ENCODE assay signal across 1 cellular context in the genomic region with DNA sequence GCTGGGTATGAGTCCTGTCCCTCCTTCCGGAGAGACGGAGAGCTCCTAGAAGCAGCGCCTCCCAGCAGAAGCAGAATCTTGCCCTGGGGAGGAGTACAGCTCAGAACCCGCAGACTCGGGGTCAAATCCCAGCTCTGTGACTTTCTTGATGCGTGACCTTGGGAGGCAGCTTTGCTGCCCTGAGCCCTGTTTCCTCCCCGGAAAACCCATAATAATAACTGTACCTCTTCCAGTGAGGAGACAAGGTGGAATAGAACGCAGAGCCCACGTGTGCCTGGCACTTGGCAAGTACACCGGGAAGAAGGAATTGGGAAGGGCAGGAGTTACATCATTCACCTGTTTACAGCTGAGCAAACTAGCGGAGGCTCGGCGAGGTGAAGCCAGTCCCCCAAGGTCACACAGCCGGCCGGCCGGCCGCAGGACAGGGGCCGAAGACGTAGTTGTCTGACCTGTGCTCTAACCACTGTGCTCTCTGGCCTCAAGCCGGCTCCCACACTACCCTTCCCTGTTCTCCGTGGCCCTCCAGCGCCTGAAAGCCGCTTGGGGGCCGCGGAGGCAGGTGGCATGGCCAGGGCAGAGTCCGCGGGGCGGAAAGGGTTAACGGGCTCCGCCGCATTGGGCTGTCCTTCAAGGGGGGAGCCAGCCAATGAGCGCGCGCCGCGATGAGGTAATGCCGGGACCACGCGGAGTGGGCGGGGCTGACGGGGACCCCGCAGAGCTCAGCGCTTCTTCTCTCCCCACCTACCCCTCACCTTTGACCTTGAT.
TF ChIP-seq lines count a peak whose summit lies in the region.

No MANE protein-coding gene starts in this region.

TF ChIP-seq in HepG2, 621 proteins besides CTCF, POLR2A, EP300 and RAD21 (continued from another document and continues in another):
- TF ChIP-seq, protein P1, sequence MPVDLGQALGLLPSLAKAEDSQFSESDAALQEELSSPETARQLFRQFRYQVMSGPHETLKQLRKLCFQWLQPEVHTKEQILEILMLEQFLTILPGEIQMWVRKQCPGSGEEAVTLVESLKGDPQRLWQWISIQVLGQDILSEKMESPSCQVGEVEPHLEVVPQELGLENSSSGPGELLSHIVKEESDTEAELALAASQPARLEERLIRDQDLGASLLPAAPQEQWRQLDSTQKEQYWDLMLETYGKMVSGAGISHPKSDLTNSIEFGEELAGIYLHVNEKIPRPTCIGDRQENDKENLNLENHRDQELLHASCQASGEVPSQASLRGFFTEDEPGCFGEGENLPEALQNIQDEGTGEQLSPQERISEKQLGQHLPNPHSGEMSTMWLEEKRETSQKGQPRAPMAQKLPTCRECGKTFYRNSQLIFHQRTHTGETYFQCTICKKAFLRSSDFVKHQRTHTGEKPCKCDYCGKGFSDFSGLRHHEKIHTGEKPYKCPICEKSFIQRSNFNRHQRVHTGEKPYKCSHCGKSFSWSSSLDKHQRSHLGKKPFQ (CRISPR knock-in tag; IDR thresholded peaks at IDR 0.05; ENCODE audit: insufficient replicate concordance), result peak; percentile 9
- TF ChIP-seq, protein P2, sequence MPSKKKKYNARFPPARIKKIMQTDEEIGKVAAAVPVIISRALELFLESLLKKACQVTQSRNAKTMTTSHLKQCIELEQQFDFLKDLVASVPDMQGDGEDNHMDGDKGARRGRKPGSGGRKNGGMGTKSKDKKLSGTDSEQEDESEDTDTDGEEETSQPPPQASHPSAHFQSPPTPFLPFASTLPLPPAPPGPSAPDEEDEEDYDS (CRISPR knock-in tag; IDR thresholded peaks at IDR 0.05), result 0 out of 2 replicates have a peak, but pooled peaks have one; percentile 3
- TF ChIP-seq ZFP90 (CRISPR knock-in tag; IDR thresholded peaks at IDR 0.05; ENCODE audit: borderline replicate concordance) (no peak), RFXAP (CRISPR knock-in tag; IDR thresholded peaks at IDR 0.05; ENCODE audit: borderline replicate concordance) (no peak; the same call in 1 of the 2 replicates), SKI (IDR thresholded peaks at IDR 0.05; ENCODE audit: partially characterized antibody) (peak; percentile 24), ZNF20 (CRISPR knock-in tag; IDR thresholded peaks at IDR 0.05) (0 out of 2 replicates have a peak, but pooled peaks have one; percentile 57), ZSCAN21 (CRISPR knock-in tag; IDR thresholded peaks at IDR 0.05; ENCODE audit: borderline replicate concordance) (no peak), GPN1 (CRISPR knock-in tag; IDR thresholded peaks at IDR 0.05; ENCODE audit: borderline replicate concordance) (no peak), KLF15 (CRISPR knock-in tag; IDR thresholded peaks at IDR 0.05; ENCODE audit: borderline replicate concordance) (no peak), BCL6 (CRISPR knock-in tag; IDR thresholded peaks at IDR 0.05) (no peak; the same call in 1 of the 2 replicates), PAF1 (CRISPR knock-in tag; IDR thresholded peaks at IDR 0.05) (no peak), DNMT3B (CRISPR knock-in tag; conservative IDR thresholded peaks at IDR 0.05) (peak; percentile 91), NFYB (CRISPR knock-in tag; IDR thresholded peaks at IDR 0.05) (peak; percentile 90), MIXL1 (CRISPR knock-in tag; IDR thresholded peaks at IDR 0.05) (0 out of 2 replicates have a peak, but pooled peaks have one; percentile 27), ZNF382 (CRISPR knock-in tag; IDR thresholded peaks at IDR 0.05; ENCODE audit: borderline replicate concordance) (no peak), MIER2 (CRISPR knock-in tag; IDR thresholded peaks at IDR 0.05) (no peak), ZNF557 (CRISPR knock-in tag; IDR thresholded peaks at IDR 0.05) (0 out of 2 replicates have a peak, but pooled peaks have one; percentile 18), ZBTB7B (CRISPR knock-in tag; IDR thresholded peaks at IDR 0.05) (peak; percentile 85), ZNF709 (CRISPR knock-in tag; IDR thresholded peaks at IDR 0.05) (no peak), MTA1 (CRISPR knock-in tag; IDR thresholded peaks at IDR 0.05; ENCODE audit: borderline replicate concordance) (peak; percentile 67; the same call in 1 of the 2 replicates), ZNF264 (CRISPR knock-in tag; IDR thresholded peaks at IDR 0.05) (no peak; the same call in 1 of the 2 replicates), ZNF230 (CRISPR knock-in tag; IDR thresholded peaks at IDR 0.05) (no peak), YEATS2 (CRISPR knock-in tag; IDR thresholded peaks at IDR 0.05; ENCODE audit: borderline replicate concordance) (no peak)
- TF ChIP-seq, protein P3, sequence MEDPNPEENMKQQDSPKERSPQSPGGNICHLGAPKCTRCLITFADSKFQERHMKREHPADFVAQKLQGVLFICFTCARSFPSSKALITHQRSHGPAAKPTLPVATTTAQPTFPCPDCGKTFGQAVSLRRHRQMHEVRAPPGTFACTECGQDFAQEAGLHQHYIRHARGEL (CRISPR knock-in tag; IDR thresholded peaks at IDR 0.05), result 0 out of 2 replicates have a peak, but pooled peaks have one; percentile 69
- TF ChIP-seq, protein P4, sequence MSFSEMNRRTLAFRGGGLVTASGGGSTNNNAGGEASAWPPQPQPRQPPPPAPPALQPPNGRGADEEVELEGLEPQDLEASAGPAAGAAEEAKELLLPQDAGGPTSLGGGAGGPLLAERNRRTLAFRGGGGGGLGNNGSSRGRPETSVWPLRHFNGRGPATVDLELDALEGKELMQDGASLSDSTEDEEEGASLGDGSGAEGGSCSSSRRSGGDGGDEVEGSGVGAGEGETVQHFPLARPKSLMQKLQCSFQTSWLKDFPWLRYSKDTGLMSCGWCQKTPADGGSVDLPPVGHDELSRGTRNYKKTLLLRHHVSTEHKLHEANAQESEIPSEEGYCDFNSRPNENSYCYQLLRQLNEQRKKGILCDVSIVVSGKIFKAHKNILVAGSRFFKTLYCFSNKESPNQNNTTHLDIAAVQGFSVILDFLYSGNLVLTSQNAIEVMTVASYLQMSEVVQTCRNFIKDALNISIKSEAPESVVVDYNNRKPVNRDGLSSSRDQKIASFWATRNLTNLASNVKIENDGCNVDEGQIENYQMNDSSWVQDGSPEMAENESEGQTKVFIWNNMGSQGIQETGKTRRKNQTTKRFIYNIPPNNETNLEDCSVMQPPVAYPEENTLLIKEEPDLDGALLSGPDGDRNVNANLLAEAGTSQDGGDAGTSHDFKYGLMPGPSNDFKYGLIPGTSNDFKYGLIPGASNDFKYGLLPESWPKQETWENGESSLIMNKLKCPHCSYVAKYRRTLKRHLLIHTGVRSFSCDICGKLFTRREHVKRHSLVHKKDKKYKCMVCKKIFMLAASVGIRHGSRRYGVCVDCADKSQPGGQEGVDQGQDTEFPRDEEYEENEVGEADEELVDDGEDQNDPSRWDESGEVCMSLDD (CRISPR knock-in tag; IDR thresholded peaks at IDR 0.05; ENCODE audit: borderline replicate concordance), result 0 out of 2 replicates have a peak, but pooled peaks have one; percentile 24
- TF ChIP-seq, protein P5, sequence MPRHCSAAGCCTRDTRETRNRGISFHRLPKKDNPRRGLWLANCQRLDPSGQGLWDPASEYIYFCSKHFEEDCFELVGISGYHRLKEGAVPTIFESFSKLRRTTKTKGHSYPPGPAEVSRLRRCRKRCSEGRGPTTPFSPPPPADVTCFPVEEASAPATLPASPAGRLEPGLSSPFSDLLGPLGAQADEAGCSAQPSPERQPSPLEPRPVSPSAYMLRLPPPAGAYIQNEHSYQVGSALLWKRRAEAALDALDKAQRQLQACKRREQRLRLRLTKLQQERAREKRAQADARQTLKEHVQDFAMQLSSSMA (CRISPR knock-in tag; IDR thresholded peaks at IDR 0.05), result no peak
- TF ChIP-seq, protein P6, sequence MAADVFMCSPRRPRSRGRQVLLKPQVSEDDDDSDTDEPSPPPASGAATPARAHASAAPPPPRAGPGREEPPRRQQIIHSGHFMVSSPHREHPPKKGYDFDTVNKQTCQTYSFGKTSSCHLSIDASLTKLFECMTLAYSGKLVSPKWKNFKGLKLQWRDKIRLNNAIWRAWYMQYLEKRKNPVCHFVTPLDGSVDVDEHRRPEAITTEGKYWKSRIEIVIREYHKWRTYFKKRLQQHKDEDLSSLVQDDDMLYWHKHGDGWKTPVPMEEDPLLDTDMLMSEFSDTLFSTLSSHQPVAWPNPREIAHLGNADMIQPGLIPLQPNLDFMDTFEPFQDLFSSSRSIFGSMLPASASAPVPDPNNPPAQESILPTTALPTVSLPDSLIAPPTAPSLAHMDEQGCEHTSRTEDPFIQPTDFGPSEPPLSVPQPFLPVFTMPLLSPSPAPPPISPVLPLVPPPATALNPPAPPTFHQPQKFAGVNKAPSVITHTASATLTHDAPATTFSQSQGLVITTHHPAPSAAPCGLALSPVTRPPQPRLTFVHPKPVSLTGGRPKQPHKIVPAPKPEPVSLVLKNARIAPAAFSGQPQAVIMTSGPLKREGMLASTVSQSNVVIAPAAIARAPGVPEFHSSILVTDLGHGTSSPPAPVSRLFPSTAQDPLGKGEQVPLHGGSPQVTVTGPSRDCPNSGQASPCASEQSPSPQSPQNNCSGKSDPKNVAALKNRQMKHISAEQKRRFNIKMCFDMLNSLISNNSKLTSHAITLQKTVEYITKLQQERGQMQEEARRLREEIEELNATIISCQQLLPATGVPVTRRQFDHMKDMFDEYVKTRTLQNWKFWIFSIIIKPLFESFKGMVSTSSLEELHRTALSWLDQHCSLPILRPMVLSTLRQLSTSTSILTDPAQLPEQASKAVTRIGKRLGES (CRISPR knock-in tag; IDR thresholded peaks at IDR 0.05; ENCODE audit: borderline replicate concordance), result no peak
- TF ChIP-seq, protein P7, sequence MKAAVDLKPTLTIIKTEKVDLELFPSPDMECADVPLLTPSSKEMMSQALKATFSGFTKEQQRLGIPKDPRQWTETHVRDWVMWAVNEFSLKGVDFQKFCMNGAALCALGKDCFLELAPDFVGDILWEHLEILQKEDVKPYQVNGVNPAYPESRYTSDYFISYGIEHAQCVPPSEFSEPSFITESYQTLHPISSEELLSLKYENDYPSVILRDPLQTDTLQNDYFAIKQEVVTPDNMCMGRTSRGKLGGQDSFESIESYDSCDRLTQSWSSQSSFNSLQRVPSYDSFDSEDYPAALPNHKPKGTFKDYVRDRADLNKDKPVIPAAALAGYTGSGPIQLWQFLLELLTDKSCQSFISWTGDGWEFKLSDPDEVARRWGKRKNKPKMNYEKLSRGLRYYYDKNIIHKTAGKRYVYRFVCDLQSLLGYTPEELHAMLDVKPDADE (CRISPR knock-in tag; IDR thresholded peaks at IDR 0.05), result no peak
- TF ChIP-seq, protein P8, sequence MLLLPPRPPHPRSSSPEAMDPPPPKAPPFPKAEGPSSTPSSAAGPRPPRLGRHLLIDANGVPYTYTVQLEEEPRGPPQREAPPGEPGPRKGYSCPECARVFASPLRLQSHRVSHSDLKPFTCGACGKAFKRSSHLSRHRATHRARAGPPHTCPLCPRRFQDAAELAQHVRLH (CRISPR knock-in tag; IDR thresholded peaks at IDR 0.05; ENCODE audit: borderline replicate concordance, low read depth), result peak; percentile 91; the same call in 1 of the 2 replicates
- TF ChIP-seq, protein P9, sequence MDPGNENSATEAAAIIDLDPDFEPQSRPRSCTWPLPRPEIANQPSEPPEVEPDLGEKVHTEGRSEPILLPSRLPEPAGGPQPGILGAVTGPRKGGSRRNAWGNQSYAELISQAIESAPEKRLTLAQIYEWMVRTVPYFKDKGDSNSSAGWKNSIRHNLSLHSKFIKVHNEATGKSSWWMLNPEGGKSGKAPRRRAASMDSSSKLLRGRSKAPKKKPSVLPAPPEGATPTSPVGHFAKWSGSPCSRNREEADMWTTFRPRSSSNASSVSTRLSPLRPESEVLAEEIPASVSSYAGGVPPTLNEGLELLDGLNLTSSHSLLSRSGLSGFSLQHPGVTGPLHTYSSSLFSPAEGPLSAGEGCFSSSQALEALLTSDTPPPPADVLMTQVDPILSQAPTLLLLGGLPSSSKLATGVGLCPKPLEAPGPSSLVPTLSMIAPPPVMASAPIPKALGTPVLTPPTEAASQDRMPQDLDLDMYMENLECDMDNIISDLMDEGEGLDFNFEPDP (CRISPR knock-in tag; conservative IDR thresholded peaks at IDR 0.05), result no peak
- TF ChIP-seq, protein P10, sequence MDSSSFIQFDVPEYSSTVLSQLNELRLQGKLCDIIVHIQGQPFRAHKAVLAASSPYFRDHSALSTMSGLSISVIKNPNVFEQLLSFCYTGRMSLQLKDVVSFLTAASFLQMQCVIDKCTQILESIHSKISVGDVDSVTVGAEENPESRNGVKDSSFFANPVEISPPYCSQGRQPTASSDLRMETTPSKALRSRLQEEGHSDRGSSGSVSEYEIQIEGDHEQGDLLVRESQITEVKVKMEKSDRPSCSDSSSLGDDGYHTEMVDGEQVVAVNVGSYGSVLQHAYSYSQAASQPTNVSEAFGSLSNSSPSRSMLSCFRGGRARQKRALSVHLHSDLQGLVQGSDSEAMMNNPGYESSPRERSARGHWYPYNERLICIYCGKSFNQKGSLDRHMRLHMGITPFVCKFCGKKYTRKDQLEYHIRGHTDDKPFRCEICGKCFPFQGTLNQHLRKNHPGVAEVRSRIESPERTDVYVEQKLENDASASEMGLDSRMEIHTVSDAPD (CRISPR knock-in tag; IDR thresholded peaks at IDR 0.05), result 0 out of 2 replicates have a peak, but pooled peaks have one; percentile 19
- TF ChIP-seq, protein P11, sequence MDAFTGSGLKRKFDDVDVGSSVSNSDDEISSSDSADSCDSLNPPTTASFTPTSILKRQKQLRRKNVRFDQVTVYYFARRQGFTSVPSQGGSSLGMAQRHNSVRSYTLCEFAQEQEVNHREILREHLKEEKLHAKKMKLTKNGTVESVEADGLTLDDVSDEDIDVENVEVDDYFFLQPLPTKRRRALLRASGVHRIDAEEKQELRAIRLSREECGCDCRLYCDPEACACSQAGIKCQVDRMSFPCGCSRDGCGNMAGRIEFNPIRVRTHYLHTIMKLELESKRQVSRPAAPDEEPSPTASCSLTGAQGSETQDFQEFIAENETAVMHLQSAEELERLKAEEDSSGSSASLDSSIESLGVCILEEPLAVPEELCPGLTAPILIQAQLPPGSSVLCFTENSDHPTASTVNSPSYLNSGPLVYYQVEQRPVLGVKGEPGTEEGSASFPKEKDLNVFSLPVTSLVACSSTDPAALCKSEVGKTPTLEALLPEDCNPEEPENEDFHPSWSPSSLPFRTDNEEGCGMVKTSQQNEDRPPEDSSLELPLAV (CRISPR knock-in tag; conservative IDR thresholded peaks at IDR 0.05; ENCODE audit: low read depth), result no peak
